Comparison of ENCODE assay signal across 6 cellular contexts in genomic region chr19:11642902-11643301, GRCh38.
"Had no signal": no experiment of that assay in that cellular context is flagged by ENCODE, and none has a peak within 500 bp of the region (broad histone marks: within the 10 kb centered on the region; RNA-seq: fewer than 3 reads in every experiment).

No MANE protein-coding gene starts in this region.

- H3K27ac Mint-ChIP-seq: GM23338, H9, HFFc6, IgD-negative memory B cell had no signal

- H3K36me3 Mint-ChIP-seq: IgD-negative memory B cell had no signal

- ATAC-seq: GM23338, HepG2 had no signal

- DNase-seq: H9, HCEC 1CT, HFFc6 had no signal

- H3K4me3 Mint-ChIP-seq: GM23338, H9, HFFc6, IgD-negative memory B cell had no signal

- H3K9me3 Mint-ChIP-seq: H9, IgD-negative memory B cell had no signal
